In the genomic region with DNA sequence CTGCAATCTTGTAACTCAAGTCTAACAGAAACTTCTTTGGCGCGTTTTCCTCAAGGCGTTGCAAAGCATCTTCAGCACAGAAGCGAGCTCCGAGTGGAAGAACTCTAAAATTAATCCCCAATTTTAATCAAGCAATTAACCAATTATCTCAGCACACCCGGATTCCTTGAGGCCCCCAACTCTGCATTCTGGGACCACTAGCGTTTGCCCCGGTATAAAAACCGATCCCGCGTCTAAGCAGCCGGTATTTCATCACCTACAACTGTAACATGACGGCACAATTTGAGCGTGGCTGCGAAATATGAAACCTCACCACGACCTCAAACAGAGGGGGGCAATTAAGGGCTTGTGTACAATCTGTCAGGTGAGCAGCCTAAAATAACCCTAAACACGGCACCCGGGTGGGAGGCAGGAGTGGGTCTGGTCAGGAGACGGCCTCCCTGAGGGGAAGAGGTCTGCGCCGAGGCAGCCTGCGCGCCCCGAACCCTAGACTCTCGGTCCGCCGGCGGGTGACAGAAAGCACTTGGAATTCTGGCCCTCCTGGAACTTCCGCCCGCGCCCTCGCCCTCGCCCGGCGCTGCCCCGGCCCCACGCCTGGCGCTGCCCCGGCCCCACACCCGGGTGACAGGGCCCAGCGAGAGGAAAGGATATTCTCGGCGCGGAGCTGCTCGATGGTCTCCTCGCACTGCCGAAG, we compare ENCODE assay signal across 1 cellular context.
TF ChIP-seq lines count a peak whose summit lies in the region.

No MANE protein-coding gene starts in this region.

TF ChIP-seq in HepG2, 621 proteins besides CTCF, POLR2A, EP300 and RAD21 (continues in another document):
- TF ChIP-seq ARNT (IDR thresholded peaks at IDR 0.05) (no peak), IKZF4 (CRISPR knock-in tag; IDR thresholded peaks at IDR 0.05; ENCODE audit: borderline replicate concordance, low read depth, not compliant biosample characterization) (no peak), SAP130 (CRISPR knock-in tag; IDR thresholded peaks at IDR 0.05; ENCODE audit: low read depth) (peak; percentile 17; the same call in 1 of the 2 replicates), NKX3-1 (CRISPR knock-in tag; IDR thresholded peaks at IDR 0.05) (0 out of 2 replicates have a peak, but pooled peaks have one; percentile 60), MAZ (IDR thresholded peaks at IDR 0.05; ENCODE audit: borderline replicate concordance, low read depth, low read length) (no peak), MAZ (CRISPR knock-in tag; IDR thresholded peaks at IDR 0.05; ENCODE audit: low read depth) (peak; percentile 40; the same call in 1 of the 2 replicates), ZZZ3 (CRISPR knock-in tag; IDR thresholded peaks at IDR 0.05; ENCODE audit: borderline replicate concordance) (peak; percentile 16; the same call in 1 of the 2 replicates), ZNF562 (CRISPR knock-in tag; IDR thresholded peaks at IDR 0.05; ENCODE audit: borderline replicate concordance) (no peak), HCFC1 (IDR thresholded peaks at IDR 0.05; ENCODE audit: low read depth, low read length) (no peak), HDAC1 (CRISPR knock-in tag; IDR thresholded peaks at IDR 0.05) (peak; percentile 66; the same call in 1 of the 2 replicates), ZNF543 (CRISPR knock-in tag; IDR thresholded peaks at IDR 0.05) (0 out of 2 replicates have a peak, but pooled peaks have one; percentile 25), ZSCAN31 (CRISPR knock-in tag; IDR thresholded peaks at IDR 0.05; ENCODE audit: low read depth) (peak; percentile 57), HNRNPK (IDR thresholded peaks at IDR 0.05; ENCODE audit: low read depth, low read length, poor library complexity, severe bottlenecking) (peak; percentile 10), ARID2 (CRISPR knock-in tag; IDR thresholded peaks at IDR 0.05; ENCODE audit: borderline replicate concordance) (0 out of 2 replicates have a peak, but pooled peaks have one; percentile 79), KDM5B (CRISPR knock-in tag; IDR thresholded peaks at IDR 0.05; ENCODE audit: borderline replicate concordance) (peak; percentile 72; the same call in 1 of the 2 replicates), ZNF607 (CRISPR knock-in tag; IDR thresholded peaks at IDR 0.05; ENCODE audit: borderline replicate concordance) (peak; percentile 16; the same call in 1 of the 2 replicates), TOE1 (CRISPR knock-in tag; IDR thresholded peaks at IDR 0.05) (0 out of 2 replicates have a peak, but pooled peaks have one; percentile 32), SALL1 (CRISPR knock-in tag; IDR thresholded peaks at IDR 0.05) (no peak; the same call in 1 of the 2 replicates), BRCA1 (CRISPR knock-in tag; IDR thresholded peaks at IDR 0.05) (no peak), ZBTB21 (CRISPR knock-in tag; IDR thresholded peaks at IDR 0.05) (peak; percentile 89), ZNF468 (CRISPR knock-in tag; IDR thresholded peaks at IDR 0.05) (0 out of 2 replicates have a peak, but pooled peaks have one; percentile 45), SRY (CRISPR knock-in tag; IDR thresholded peaks at IDR 0.05) (peak; percentile 42; the same call in 1 of the 2 replicates), ZNF101 (CRISPR knock-in tag; IDR thresholded peaks at IDR 0.05; ENCODE audit: borderline replicate concordance, low read depth) (no peak), BRD4 (CRISPR knock-in tag; IDR thresholded peaks at IDR 0.05) (peak; percentile 53; the same call in 1 of the 2 replicates), ZNF160 (CRISPR knock-in tag; IDR thresholded peaks at IDR 0.05) (0 out of 2 replicates have a peak, but pooled peaks have one; percentile 5), SMYD3 (CRISPR knock-in tag; IDR thresholded peaks at IDR 0.05) (peak; percentile 82; the same call in 1 of the 2 replicates), ZNF737 (CRISPR knock-in tag; IDR thresholded peaks at IDR 0.05; ENCODE audit: borderline replicate concordance) (no peak), BORCS8-MEF2B (CRISPR knock-in tag; IDR thresholded peaks at IDR 0.05) (peak; percentile 78; the same call in 1 of the 2 replicates), SIX4 (CRISPR knock-in tag; IDR thresholded peaks at IDR 0.05) (peak; percentile 82), ZFP82 (CRISPR knock-in tag; IDR thresholded peaks at IDR 0.05; ENCODE audit: borderline replicate concordance) (peak; percentile 90; the same call in 1 of the 2 replicates), NCOA1 (CRISPR knock-in tag; IDR thresholded peaks at IDR 0.05) (0 out of 2 replicates have a peak, but pooled peaks have one; percentile 49), THYN1 (CRISPR knock-in tag; IDR thresholded peaks at IDR 0.05; ENCODE audit: borderline replicate concordance, low read depth) (no peak), ERF (CRISPR knock-in tag; IDR thresholded peaks at IDR 0.05) (no peak), AGO2 (optimal IDR thresholded peaks at IDR 0.05; ENCODE audit: low read depth, low read length) (no peak), ADNP (CRISPR knock-in tag; IDR thresholded peaks at IDR 0.05) (0 out of 2 replicates have a peak, but pooled peaks have one; percentile 27), RFX1 (IDR thresholded peaks at IDR 0.05) (no peak), ZNF546 (CRISPR knock-in tag; conservative IDR thresholded peaks at IDR 0.05) (no peak), ZNF768 (CRISPR knock-in tag; IDR thresholded peaks at IDR 0.05) (0 out of 2 replicates have a peak, but pooled peaks have one; percentile 40), ZSCAN20 (CRISPR knock-in tag; IDR thresholded peaks at IDR 0.05; ENCODE audit: borderline replicate concordance) (0 out of 2 replicates have a peak, but pooled peaks have one; percentile 14), NFE2L2 (IDR thresholded peaks at IDR 0.05; ENCODE audit: low read length) (no peak), ZNF589 (CRISPR knock-in tag; conservative IDR thresholded peaks at IDR 0.05) (0 out of 2 replicates have a peak, but pooled peaks have one; percentile 64), CREM (IDR thresholded peaks at IDR 0.05) (peak; percentile 14; the same call in 1 of the 2 replicates), CREM (CRISPR knock-in tag; IDR thresholded peaks at IDR 0.05) (no peak), ARHGAP35 (CRISPR knock-in tag; IDR thresholded peaks at IDR 0.05; ENCODE audit: borderline replicate concordance) (0 out of 2 replicates have a peak, but pooled peaks have one; percentile 64), SIX1 (CRISPR knock-in tag; IDR thresholded peaks at IDR 0.05; ENCODE audit: borderline replicate concordance) (peak; percentile 68; the same call in 1 of the 2 replicates), ZFP36L1 (CRISPR knock-in tag; IDR thresholded peaks at IDR 0.05) (no peak), ZNF10 (CRISPR knock-in tag; IDR thresholded peaks at IDR 0.05; ENCODE audit: borderline replicate concordance, low read depth) (0 out of 2 replicates have a peak, but pooled peaks have one; percentile 15), FOXO1 (CRISPR knock-in tag; IDR thresholded peaks at IDR 0.05) (0 out of 2 replicates have a peak, but pooled peaks have one; percentile 5), ZNF792 (CRISPR knock-in tag; IDR thresholded peaks at IDR 0.05) (peak; percentile 4; the same call in 1 of the 2 replicates), ZFP1 (CRISPR knock-in tag; IDR thresholded peaks at IDR 0.05) (no peak), CREB1 (IDR thresholded peaks at IDR 0.05) (peak; percentile 54; the same call in 1 of the 2 replicates), CREB1 (CRISPR knock-in tag; IDR thresholded peaks at IDR 0.05) (no peak), HOXA3 (CRISPR knock-in tag; IDR thresholded peaks at IDR 0.05) (peak; percentile 57; the same call in 1 of the 2 replicates)
- TF ChIP-seq, protein P1, sequence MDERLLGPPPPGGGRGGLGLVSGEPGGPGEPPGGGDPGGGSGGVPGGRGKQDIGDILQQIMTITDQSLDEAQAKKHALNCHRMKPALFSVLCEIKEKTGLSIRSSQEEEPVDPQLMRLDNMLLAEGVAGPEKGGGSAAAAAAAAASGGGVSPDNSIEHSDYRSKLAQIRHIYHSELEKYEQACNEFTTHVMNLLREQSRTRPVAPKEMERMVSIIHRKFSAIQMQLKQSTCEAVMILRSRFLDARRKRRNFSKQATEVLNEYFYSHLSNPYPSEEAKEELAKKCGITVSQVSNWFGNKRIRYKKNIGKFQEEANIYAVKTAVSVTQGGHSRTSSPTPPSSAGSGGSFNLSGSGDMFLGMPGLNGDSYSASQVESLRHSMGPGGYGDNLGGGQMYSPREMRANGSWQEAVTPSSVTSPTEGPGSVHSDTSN (CRISPR knock-in tag; IDR thresholded peaks at IDR 0.05) = no peak
- TF ChIP-seq, protein P2, sequence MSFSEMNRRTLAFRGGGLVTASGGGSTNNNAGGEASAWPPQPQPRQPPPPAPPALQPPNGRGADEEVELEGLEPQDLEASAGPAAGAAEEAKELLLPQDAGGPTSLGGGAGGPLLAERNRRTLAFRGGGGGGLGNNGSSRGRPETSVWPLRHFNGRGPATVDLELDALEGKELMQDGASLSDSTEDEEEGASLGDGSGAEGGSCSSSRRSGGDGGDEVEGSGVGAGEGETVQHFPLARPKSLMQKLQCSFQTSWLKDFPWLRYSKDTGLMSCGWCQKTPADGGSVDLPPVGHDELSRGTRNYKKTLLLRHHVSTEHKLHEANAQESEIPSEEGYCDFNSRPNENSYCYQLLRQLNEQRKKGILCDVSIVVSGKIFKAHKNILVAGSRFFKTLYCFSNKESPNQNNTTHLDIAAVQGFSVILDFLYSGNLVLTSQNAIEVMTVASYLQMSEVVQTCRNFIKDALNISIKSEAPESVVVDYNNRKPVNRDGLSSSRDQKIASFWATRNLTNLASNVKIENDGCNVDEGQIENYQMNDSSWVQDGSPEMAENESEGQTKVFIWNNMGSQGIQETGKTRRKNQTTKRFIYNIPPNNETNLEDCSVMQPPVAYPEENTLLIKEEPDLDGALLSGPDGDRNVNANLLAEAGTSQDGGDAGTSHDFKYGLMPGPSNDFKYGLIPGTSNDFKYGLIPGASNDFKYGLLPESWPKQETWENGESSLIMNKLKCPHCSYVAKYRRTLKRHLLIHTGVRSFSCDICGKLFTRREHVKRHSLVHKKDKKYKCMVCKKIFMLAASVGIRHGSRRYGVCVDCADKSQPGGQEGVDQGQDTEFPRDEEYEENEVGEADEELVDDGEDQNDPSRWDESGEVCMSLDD (CRISPR knock-in tag; IDR thresholded peaks at IDR 0.05; ENCODE audit: borderline replicate concordance) = 0 out of 2 replicates have a peak, but pooled peaks have one; percentile 49
- TF ChIP-seq, protein P3, sequence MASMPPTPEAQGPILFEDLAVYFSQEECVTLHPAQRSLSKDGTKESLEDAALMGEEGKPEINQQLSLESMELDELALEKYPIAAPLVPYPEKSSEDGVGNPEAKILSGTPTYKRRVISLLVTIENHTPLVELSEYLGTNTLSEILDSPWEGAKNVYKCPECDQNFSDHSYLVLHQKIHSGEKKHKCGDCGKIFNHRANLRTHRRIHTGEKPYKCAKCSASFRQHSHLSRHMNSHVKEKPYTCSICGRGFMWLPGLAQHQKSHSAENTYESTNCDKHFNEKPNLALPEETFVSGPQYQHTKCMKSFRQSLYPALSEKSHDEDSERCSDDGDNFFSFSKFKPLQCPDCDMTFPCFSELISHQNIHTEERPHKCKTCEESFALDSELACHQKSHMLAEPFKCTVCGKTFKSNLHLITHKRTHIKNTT (CRISPR knock-in tag; IDR thresholded peaks at IDR 0.05) = no peak
- TF ChIP-seq, protein P4, sequence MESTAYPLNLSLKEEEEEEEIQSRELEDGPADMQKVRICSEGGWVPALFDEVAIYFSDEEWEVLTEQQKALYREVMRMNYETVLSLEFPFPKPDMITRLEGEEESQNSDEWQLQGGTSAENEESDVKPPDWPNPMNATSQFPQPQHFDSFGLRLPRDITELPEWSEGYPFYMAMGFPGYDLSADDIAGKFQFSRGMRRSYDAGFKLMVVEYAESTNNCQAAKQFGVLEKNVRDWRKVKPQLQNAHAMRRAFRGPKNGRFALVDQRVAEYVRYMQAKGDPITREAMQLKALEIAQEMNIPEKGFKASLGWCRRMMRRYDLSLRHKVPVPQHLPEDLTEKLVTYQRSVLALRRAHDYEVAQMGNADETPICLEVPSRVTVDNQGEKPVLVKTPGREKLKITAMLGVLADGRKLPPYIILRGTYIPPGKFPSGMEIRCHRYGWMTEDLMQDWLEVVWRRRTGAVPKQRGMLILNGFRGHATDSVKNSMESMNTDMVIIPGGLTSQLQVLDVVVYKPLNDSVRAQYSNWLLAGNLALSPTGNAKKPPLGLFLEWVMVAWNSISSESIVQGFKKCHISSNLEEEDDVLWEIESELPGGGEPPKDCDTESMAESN (CRISPR knock-in tag; conservative IDR thresholded peaks at IDR 0.05) = peak; percentile 79; the same call in 1 of the 2 replicates
- TF ChIP-seq, protein P5, sequence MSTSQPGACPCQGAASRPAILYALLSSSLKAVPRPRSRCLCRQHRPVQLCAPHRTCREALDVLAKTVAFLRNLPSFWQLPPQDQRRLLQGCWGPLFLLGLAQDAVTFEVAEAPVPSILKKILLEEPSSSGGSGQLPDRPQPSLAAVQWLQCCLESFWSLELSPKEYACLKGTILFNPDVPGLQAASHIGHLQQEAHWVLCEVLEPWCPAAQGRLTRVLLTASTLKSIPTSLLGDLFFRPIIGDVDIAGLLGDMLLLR (CRISPR knock-in tag; IDR thresholded peaks at IDR 0.05) = peak; percentile 59; the same call in 1 of the 2 replicates
- TF ChIP-seq, protein P6, sequence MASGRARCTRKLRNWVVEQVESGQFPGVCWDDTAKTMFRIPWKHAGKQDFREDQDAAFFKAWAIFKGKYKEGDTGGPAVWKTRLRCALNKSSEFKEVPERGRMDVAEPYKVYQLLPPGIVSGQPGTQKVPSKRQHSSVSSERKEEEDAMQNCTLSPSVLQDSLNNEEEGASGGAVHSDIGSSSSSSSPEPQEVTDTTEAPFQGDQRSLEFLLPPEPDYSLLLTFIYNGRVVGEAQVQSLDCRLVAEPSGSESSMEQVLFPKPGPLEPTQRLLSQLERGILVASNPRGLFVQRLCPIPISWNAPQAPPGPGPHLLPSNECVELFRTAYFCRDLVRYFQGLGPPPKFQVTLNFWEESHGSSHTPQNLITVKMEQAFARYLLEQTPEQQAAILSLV (CRISPR knock-in tag; IDR thresholded peaks at IDR 0.05; ENCODE audit: borderline replicate concordance) = peak; percentile 76; the same call in 1 of the 2 replicates
- TF ChIP-seq, protein P7, sequence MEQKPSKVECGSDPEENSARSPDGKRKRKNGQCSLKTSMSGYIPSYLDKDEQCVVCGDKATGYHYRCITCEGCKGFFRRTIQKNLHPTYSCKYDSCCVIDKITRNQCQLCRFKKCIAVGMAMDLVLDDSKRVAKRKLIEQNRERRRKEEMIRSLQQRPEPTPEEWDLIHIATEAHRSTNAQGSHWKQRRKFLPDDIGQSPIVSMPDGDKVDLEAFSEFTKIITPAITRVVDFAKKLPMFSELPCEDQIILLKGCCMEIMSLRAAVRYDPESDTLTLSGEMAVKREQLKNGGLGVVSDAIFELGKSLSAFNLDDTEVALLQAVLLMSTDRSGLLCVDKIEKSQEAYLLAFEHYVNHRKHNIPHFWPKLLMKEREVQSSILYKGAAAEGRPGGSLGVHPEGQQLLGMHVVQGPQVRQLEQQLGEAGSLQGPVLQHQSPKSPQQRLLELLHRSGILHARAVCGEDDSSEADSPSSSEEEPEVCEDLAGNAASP (CRISPR knock-in tag; IDR thresholded peaks at IDR 0.05; ENCODE audit: borderline replicate concordance) = peak; percentile 54
